Comparison of ENCODE assay signal across 8 cellular contexts in genomic region chr10:119650692-119651513, GRCh38. TPM values are rescaled to one million over a fixed set of nuclear protein-coding genes. Genes with fewer than 3 reads are reported as not detected.
DNase-seq lines count a peak whose midpoint lies in the region; ATAC-seq and TF ChIP-seq lines count a peak whose summit lies in the region.

Gene BAG3 (plus strand): TSS chr10:119651380. CDS start chr10:119651676, 296 bp downstream.

- H3K27me3 ChIP-seq in MG63 (no peaks in the 10 kb centered on the region), prostate gland (replicated peaks; ENCODE audit: insufficient read depth) (no peaks in the 10 kb centered on the region)

- TF ChIP-seq POLR2A in prostate gland (IDR thresholded peaks at IDR 0.05), result peak; percentile 91

- H3K27ac ChIP-seq in angular gyrus (ENCODE audit: low read depth, low read length) (peak within 1 kb of the TSS; percentile 88), prostate gland (peak within 1 kb of the TSS; percentile 98 to 99)

- intact Hi-C loops in T-helper 2 cell treated with Interferon-gamma antibody and Interleukin-4, amounts not matched to agents 100 ng/mL and 5 ng/mL, for 36 hours (cut with micrococcal nuclease), result loop anchor here (1.0 to 10.0 kb wide), 8 partner anchors 9 to 569 kb away; partner anchors contain the start of genes EIF3A, GRK5, PRDX3 and RGS10
- intact Hi-C loops in left ventricle myocardium superior (cut with micrococcal nuclease), result no loop called here
- intact Hi-C loops in prostate gland (cut with DNase I), result loop anchor here (5.0 kb wide), 1 partner anchor 54 kb away; the partner anchor contains the start of gene TIAL1

- H3K36me3 ChIP-seq in MG63 (peaks cover 28% of the 10 kb centered on the region), prostate gland (no peaks in the 10 kb centered on the region)

- H3K4me3 ChIP-seq in MG63 (peak within 1 kb of the TSS; percentile 78), prostate gland (peak within 1 kb of the TSS; percentile 97)

- H3K4me1 ChIP-seq in prostate gland (replicated peaks), result peaks cover 10% of the 10 kb centered on the region

- TF ChIP-seq CTCF in prostate gland (IDR thresholded peaks at IDR 0.05), result no peak

- WGBS in prostate gland, result 1% methylated on average over 29 of the region's 60 CpGs

- H3K9me3 ChIP-seq in MG63, result no peaks in the 10 kb centered on the region
- H3K9me3 ChIP-seq in prostate gland, result no peaks in the 10 kb centered on the region

- peak; percentile 72 for DNase-seq in GDM1 (lab: John Stamatoyannopoulos, UW)
- DNase-seq in H4 (ENCODE audit: low spot score), result peak; percentile 77
- DNase-seq in MG63, result peak; percentile 96
- peak; percentile 97 for DNase-seq in left ventricle myocardium superior
- peak; percentile 94 for DNase-seq in prostate gland (ENCODE audit: low spot score)
- peak; percentile 95 for DNase-seq in ureter (ENCODE audit: low spot score)

- peak; percentile 91 for ATAC-seq in left ventricle myocardium superior

RNA-seq across cellular contexts. Expression of gene BAG3, which starts in this region (rescaled TPM):
- total RNA-seq in H4 (2014; rRNA removed; shearing (Covaris generic)), result 8.8 and 10.7 TPM in 2 replicates
- 26.9 and 31.9 TPM in 2 replicates for total RNA-seq in MG63 (2014; rRNA removed; shearing (Covaris generic); ENCODE audit: low replicate concordance)
- total RNA-seq in T-helper 2 cell treated with Interferon-gamma antibody and Interleukin-4, amounts not matched to agents 100 ng/mL and 5 ng/mL, for 36 hours, result 19.2 and 20.2 TPM in 2 replicates
- total RNA-seq in left ventricle myocardium superior (151 TPM), prostate gland (10 to 100 TPM; 45.4 to 56.4 TPM), ureter (46.4 TPM)

Comparison
In these comparisons a context has a peak if more than half of its experiments do, and no peak if none do; other contexts are left out.
1. Peak in every context shown above with its lines: DNase-seq, ATAC-seq, H3K4me3 ChIP-seq and H3K27ac ChIP-seq.